8 cellular contexts compared by ENCODE assay signal in the genomic region with DNA sequence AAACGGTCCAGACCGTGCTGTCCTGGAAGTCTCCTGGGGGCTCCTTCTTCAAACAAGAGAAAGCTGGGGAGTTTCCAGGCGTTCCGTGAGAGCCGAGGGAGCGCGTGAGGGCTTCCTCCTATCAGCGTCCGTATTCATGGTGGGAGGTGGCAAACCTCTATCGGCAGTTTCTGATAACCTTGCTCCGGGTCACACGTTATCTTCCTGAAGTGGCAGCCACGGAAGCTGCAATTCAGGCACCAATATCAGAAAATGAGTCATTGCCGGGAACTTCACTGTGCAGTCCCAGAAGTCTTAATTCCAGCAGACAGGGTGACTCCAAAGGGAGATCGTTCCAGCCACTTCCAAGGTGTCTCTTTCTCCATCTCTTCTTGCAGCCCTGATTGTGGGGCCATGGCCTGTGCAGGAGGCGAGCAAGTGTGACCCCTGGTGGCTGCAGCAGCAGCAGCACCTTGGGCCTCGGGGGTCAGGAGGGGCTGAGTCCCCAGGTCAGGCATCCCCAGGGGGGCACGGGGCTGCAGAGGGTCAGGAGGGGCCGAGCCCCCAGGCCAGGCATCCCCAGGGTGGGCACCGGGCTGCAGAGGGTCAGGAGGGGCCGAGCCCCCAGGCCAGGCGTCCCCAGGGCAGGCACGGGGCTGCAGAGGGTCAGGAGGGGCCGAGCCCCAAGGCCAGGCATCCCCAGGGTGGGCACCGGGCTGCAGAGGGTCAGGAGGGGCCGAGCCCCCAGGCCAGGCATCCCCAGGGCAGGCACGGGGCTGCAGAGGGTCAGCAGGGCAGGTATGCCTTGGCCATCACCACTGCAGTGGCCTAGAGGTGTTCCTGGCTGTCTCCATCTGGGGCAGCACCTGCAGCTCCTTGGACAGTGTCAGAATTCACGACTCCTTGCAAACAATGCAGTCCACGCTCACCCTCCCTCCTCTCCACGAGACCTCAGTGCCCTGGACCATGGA.
DNase-seq lines count a peak whose midpoint lies in the region; ATAC-seq and TF ChIP-seq lines count a peak whose summit lies in the region.

No MANE protein-coding gene starts in this region.

- H3K4me1 Mint-ChIP-seq in activated CD4-positive, alpha-beta T cell treated with anti-CD3 and anti-CD28 coated beads, Interleukin-2, amount 10 ng/mL, durations not matched to agents 24 days and 14 days = peaks cover 12% of the 10 kb centered on the region

- peaks cover 0 to 48% (median 3%) of the 10 kb centered on the region in 4 donors for H3K27me3 ChIP-seq in esophagus muscularis mucosa

- H3K27ac ChIP-seq in C4-2B (no peak overlapping the region), esophagus muscularis mucosa (replicated peaks in 1 of 4) (no peak overlapping the region)

- H3K36me3 ChIP-seq in esophagus muscularis mucosa = no peaks in the 10 kb centered on the region

- no peak for ATAC-seq in GM19023 (IDR thresholded peaks at IDR 0.05; ENCODE audit: unreplicated experiment)
- ATAC-seq in GM21526 (IDR thresholded peaks at IDR 0.05; ENCODE audit: low FRiP score, unreplicated experiment) = no peak

- no peaks in the 10 kb centered on the region for H3K9me3 ChIP-seq in esophagus muscularis mucosa

- H3K27ac Mint-ChIP-seq in activated CD4-positive, alpha-beta T cell treated with anti-CD3 and anti-CD28 coated beads, Interleukin-2, amount 10 ng/mL, durations not matched to agents 24 days and 14 days = no peak overlapping the region

- intact Hi-C loops in activated CD4-positive, alpha-beta T cell treated with anti-CD3 and anti-CD28 coated beads, Interleukin-2, amount 10 ng/mL, durations not matched to agents 24 days and 14 days (cut with micrococcal nuclease) = no loop called here
- intact Hi-C loops in esophagus muscularis mucosa (cut with DNase I) = no loop called here

- H3K4me1 ChIP-seq in esophagus muscularis mucosa = peaks cover 5 to 8% (median 6%) of the 10 kb centered on the region in 4 donors

- DNase-seq in activated CD4-positive, alpha-beta T cell treated with anti-CD3 and anti-CD28 coated beads, Interleukin-2, amount 10 ng/mL, durations not matched to agents 24 days and 14 days = peak; percentile 85
- DNase-seq in esophagus muscularis mucosa (ENCODE audit: extremely low spot score) (no peak), inferior parietal cortex (ENCODE audit: extremely low spot score) (no peak)
- DNase-seq in stimulated activated CD4-positive, alpha-beta T cell treated with anti-CD3 and anti-CD28 coated beads, Interleukin-2, amount 100 ng/mL, for 48 hours = peak; percentile 36 to 50

- H3K4me3 ChIP-seq in esophagus muscularis mucosa = no peak overlapping the region

- 20% methylated on average over 22 of the region's 30 CpGs for WGBS in esophagus muscularis mucosa

- peaks cover 4% of the 10 kb centered on the region for H3K9me3 Mint-ChIP-seq in activated CD4-positive, alpha-beta T cell treated with anti-CD3 and anti-CD28 coated beads, Interleukin-2, amount 10 ng/mL, durations not matched to agents 24 days and 14 days

- no peaks in the 10 kb centered on the region for H3K27me3 Mint-ChIP-seq in activated CD4-positive, alpha-beta T cell treated with anti-CD3 and anti-CD28 coated beads, Interleukin-2, amount 10 ng/mL, durations not matched to agents 24 days and 14 days

- TF ChIP-seq EP300 in esophagus muscularis mucosa (IDR thresholded peaks at IDR 0.05) = no peak

- no peaks in the 10 kb centered on the region for H3K36me3 Mint-ChIP-seq in activated CD4-positive, alpha-beta T cell treated with anti-CD3 and anti-CD28 coated beads, Interleukin-2, amount 10 ng/mL, durations not matched to agents 24 days and 14 days (ENCODE audit: low read depth)

- no peak for TF ChIP-seq POLR2A in esophagus muscularis mucosa (IDR thresholded peaks at IDR 0.05; ENCODE audit: low read depth)

- peak; percentile 91 for TF ChIP-seq CTCF in C4-2B (conservative IDR thresholded peaks at IDR 0.05)
- peak; percentile 78 for TF ChIP-seq CTCF in LNCAP (IDR thresholded peaks at IDR 0.05)
- peak in 2 of 3 experiments; percentile 31 to 58 for TF ChIP-seq CTCF in esophagus muscularis mucosa (IDR thresholded peaks at IDR 0.05)

- peak overlapping the region; percentile 34 for H3K4me3 Mint-ChIP-seq in activated CD4-positive, alpha-beta T cell treated with anti-CD3 and anti-CD28 coated beads, Interleukin-2, amount 10 ng/mL, durations not matched to agents 24 days and 14 days

Comparison
In these comparisons a context has a peak if more than half of its experiments do, and no peak if none do; other contexts are left out.
1. DNase-seq: peak in activated CD4-positive, alpha-beta T cell treated with anti-CD3 and anti-CD28 coated beads, Interleukin-2, amount 10 ng/mL, durations not matched to agents 24 days and 14 days (single experiment) and stimulated activated CD4-positive, alpha-beta T cell treated with anti-CD3 and anti-CD28 coated beads, Interleukin-2, amount 100 ng/mL, for 48 hours (2 of 2); none in esophagus muscularis mucosa (single experiment) and inferior parietal cortex (single experiment).
2. Peak in every context shown above with its lines, with median percentiles within 50 percentile points of each other: CTCF ChIP-seq.